Comparison of ENCODE assay signal across 1 cellular context in the genomic region with DNA sequence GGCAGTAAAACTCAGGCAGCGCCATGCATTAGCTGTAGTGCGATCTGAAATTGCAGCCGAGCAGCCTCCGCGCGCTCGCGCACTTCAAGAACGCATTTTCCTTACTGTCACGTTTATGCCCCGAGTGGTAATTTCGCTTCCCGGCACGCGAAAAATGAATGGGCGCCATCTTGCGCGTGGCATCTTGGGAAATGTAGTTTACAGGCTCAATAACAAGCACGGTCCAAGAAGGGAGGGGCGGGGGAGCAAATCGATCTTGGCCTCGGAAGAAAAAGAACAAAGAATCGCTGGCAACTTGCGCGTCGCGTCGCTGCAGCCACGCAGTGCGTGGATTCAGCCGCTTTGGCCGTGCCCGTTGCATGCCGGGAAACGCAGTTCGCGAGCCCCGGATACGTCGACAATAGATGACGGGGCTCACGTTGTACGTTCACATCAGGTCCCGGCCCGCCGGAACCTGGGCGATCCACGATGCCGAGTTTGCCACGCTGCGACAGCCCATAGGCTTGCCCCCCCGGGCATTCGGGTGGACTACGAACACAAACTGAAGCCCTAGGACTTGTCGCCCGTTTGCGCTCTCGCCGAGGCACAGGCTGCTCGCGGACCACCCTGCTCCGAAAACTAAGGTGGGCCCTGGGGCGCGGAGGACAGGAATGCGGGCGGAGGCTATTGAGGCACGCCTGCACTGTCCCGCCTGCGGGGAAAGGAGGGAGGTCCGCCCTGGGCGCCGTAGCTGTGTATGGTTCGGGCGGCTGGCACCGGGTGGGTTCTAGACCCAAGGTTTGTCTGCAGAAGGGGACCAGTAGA.
A peak's percentile ranks its signal among the peaks of the same experiment; 100 is the strongest.
TF ChIP-seq lines count a peak whose summit lies in the region.

A gene with protein sequence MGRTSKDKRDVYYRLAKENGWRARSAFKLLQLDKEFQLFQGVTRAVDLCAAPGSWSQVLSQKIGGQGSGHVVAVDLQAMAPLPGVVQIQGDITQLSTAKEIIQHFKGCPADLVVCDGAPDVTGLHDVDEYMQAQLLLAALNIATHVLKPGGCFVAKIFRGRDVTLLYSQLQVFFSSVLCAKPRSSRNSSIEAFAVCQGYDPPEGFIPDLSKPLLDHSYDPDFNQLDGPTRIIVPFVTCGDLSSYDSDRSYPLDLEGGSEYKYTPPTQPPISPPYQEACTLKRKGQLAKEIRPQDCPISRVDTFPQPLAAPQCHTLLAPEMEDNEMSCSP (plus strand): TSS at position 426 of the 804 bp plus-strand sequence. CDS start 1,849 bp downstream, outside the sequence.

TF ChIP-seq in K562, 482 proteins besides CTCF, POLR2A, EP300 and RAD21 (continued from another document and continues in another):
- TF ChIP-seq CREB5 (CRISPR knock-in tag; IDR thresholded peaks at IDR 0.05) = no peak
- no peak for TF ChIP-seq DLX4 (CRISPR knock-in tag; IDR thresholded peaks at IDR 0.05)
- no peak for TF ChIP-seq FOXA1 (IDR thresholded peaks at IDR 0.05; ENCODE audit: borderline replicate concordance)
- TF ChIP-seq, protein P1, sequence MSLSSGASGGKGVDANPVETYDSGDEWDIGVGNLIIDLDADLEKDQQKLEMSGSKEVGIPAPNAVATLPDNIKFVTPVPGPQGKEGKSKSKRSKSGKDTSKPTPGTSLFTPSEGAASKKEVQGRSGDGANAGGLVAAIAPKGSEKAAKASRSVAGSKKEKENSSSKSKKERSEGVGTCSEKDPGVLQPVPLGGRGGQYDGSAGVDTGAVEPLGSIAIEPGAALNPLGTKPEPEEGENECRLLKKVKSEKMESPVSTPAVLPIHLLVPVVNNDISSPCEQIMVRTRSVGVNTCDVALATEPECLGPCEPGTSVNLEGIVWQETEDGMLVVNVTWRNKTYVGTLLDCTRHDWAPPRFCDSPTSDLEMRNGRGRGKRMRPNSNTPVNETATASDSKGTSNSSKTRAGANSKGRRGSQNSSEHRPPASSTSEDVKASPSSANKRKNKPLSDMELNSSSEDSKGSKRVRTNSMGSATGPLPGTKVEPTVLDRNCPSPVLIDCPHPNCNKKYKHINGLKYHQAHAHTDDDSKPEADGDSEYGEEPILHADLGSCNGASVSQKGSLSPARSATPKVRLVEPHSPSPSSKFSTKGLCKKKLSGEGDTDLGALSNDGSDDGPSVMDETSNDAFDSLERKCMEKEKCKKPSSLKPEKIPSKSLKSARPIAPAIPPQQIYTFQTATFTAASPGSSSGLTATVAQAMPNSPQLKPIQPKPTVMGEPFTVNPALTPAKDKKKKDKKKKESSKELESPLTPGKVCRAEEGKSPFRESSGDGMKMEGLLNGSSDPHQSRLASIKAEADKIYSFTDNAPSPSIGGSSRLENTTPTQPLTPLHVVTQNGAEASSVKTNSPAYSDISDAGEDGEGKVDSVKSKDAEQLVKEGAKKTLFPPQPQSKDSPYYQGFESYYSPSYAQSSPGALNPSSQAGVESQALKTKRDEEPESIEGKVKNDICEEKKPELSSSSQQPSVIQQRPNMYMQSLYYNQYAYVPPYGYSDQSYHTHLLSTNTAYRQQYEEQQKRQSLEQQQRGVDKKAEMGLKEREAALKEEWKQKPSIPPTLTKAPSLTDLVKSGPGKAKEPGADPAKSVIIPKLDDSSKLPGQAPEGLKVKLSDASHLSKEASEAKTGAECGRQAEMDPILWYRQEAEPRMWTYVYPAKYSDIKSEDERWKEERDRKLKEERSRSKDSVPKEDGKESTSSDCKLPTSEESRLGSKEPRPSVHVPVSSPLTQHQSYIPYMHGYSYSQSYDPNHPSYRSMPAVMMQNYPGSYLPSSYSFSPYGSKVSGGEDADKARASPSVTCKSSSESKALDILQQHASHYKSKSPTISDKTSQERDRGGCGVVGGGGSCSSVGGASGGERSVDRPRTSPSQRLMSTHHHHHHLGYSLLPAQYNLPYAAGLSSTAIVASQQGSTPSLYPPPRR (CRISPR knock-in tag; IDR thresholded peaks at IDR 0.05; ENCODE audit: borderline replicate concordance) = no peak
- TF ChIP-seq NONO (IDR thresholded peaks at IDR 0.05; ENCODE audit: low read depth in 2 of 2, low read length in 1 of 2) = no peak
- TF ChIP-seq HDGF (IDR thresholded peaks at IDR 0.05) = no peak
- no peak for TF ChIP-seq ARHGAP35 (IDR thresholded peaks at IDR 0.05; ENCODE audit: partially characterized antibody)
- no peak for TF ChIP-seq ZSCAN32 (CRISPR knock-in tag; IDR thresholded peaks at IDR 0.05)
- TF ChIP-seq HMG20B (CRISPR knock-in tag; IDR thresholded peaks at IDR 0.05) = no peak
- TF ChIP-seq ZNF24 (IDR thresholded peaks at IDR 0.05) = no peak
- peak; percentile 63; the same call in 1 of the 2 replicates for TF ChIP-seq E2F1 (CRISPR knock-in tag; IDR thresholded peaks at IDR 0.05)
- TF ChIP-seq, protein P2, sequence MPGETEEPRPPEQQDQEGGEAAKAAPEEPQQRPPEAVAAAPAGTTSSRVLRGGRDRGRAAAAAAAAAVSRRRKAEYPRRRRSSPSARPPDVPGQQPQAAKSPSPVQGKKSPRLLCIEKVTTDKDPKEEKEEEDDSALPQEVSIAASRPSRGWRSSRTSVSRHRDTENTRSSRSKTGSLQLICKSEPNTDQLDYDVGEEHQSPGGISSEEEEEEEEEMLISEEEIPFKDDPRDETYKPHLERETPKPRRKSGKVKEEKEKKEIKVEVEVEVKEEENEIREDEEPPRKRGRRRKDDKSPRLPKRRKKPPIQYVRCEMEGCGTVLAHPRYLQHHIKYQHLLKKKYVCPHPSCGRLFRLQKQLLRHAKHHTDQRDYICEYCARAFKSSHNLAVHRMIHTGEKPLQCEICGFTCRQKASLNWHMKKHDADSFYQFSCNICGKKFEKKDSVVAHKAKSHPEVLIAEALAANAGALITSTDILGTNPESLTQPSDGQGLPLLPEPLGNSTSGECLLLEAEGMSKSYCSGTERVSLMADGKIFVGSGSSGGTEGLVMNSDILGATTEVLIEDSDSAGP (CRISPR knock-in tag; IDR thresholded peaks at IDR 0.05) = no peak
- no peak for TF ChIP-seq RHOXF2B (CRISPR knock-in tag; conservative IDR thresholded peaks at IDR 0.05)
- peak; percentile 8 for TF ChIP-seq NFYB (IDR thresholded peaks at IDR 0.05; ENCODE audit: extremely low read depth, insufficient read length)
- TF ChIP-seq, protein P3, sequence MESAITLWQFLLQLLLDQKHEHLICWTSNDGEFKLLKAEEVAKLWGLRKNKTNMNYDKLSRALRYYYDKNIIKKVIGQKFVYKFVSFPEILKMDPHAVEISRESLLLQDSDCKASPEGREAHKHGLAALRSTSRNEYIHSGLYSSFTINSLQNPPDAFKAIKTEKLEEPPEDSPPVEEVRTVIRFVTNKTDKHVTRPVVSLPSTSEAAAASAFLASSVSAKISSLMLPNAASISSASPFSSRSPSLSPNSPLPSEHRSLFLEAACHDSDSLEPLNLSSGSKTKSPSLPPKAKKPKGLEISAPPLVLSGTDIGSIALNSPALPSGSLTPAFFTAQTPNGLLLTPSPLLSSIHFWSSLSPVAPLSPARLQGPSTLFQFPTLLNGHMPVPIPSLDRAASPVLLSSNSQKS (CRISPR knock-in tag; IDR thresholded peaks at IDR 0.05) = no peak
- TF ChIP-seq NRF1 (conservative IDR thresholded peaks at IDR 0.05 in 1 of 2, IDR thresholded peaks at IDR 0.05 in 1 of 2) = peak; percentile 81 to 84
- no peak for TF ChIP-seq MCM2 (IDR thresholded peaks at IDR 0.05; ENCODE audit: low read depth)
- no peak for TF ChIP-seq ZNF583 (CRISPR knock-in tag; IDR thresholded peaks at IDR 0.05)
- peak; percentile 27 for TF ChIP-seq E2F8 (IDR thresholded peaks at IDR 0.05; ENCODE audit: low read depth, partially characterized antibody)
- 0 out of 4 replicates have a peak, but pooled peaks of 1 of the 2 experiments have one; percentile 41 for TF ChIP-seq TBL1XR1 (IDR thresholded peaks at IDR 0.05; ENCODE audit: low read length in 2 of 2)
- no peak for TF ChIP-seq SLC30A9 (CRISPR knock-in tag; IDR thresholded peaks at IDR 0.05)
- TF ChIP-seq ZEB2 (IDR thresholded peaks at IDR 0.05) = peak; percentile 13; the same call in 1 of the 2 replicates
- no peak for TF ChIP-seq IFI16 (CRISPR knock-in tag; IDR thresholded peaks at IDR 0.05)
- TF ChIP-seq PTBP1 (IDR thresholded peaks at IDR 0.05; ENCODE audit: low read depth, low read length) = no peak
- no peak for TF ChIP-seq ZNF347 (CRISPR knock-in tag; IDR thresholded peaks at IDR 0.05; ENCODE audit: low read depth)
- TF ChIP-seq, protein P4, sequence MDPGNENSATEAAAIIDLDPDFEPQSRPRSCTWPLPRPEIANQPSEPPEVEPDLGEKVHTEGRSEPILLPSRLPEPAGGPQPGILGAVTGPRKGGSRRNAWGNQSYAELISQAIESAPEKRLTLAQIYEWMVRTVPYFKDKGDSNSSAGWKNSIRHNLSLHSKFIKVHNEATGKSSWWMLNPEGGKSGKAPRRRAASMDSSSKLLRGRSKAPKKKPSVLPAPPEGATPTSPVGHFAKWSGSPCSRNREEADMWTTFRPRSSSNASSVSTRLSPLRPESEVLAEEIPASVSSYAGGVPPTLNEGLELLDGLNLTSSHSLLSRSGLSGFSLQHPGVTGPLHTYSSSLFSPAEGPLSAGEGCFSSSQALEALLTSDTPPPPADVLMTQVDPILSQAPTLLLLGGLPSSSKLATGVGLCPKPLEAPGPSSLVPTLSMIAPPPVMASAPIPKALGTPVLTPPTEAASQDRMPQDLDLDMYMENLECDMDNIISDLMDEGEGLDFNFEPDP (CRISPR knock-in tag; IDR thresholded peaks at IDR 0.05) = no peak
- no peak for TF ChIP-seq CREB3 (tag; conservative IDR thresholded peaks at IDR 0.05; ENCODE audit: low read depth)
- no peak for TF ChIP-seq PHF21A (IDR thresholded peaks at IDR 0.05; ENCODE audit: borderline replicate concordance, low read depth)
- peak; percentile 83 for TF ChIP-seq MAX (CRISPR knock-in tag; IDR thresholded peaks at IDR 0.05)
- TF ChIP-seq ZNF655 (CRISPR knock-in tag; IDR thresholded peaks at IDR 0.05) = no peak
